In the genomic region with DNA sequence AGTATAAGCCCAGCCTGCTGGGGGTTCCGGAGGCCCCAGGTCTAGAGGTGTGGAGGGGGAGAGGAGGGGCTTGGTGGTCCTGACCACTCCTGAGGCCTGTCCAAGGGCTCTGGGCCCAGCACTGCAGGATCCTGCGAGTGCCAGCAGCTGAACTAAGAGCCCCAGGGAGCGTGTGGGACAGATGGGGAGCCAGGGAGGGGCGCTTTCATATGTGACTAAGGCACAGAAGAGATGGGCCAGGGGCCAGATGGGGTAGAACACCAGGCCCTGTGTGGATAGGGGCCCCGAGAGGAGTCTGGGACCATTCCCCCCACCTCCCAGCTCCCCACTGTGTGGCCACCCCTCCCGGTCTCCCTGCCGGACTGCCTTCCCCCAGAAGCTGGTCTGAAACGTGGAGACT, we compare ENCODE assay signal across 1 cellular context.
TF ChIP-seq lines count a peak whose summit lies in the region.

No MANE protein-coding gene starts in this region.

TF ChIP-seq in WTC11, 78 proteins besides CTCF, POLR2A, EP300 and RAD21 (continued from another document):
- TF ChIP-seq FOXP4 (CRISPR knock-in tag; IDR thresholded peaks at IDR 0.05): no peak
- no peak for TF ChIP-seq ERG (CRISPR knock-in tag; IDR thresholded peaks at IDR 0.05)
- no peak for TF ChIP-seq AFF4 (CRISPR knock-in tag; IDR thresholded peaks at IDR 0.05; ENCODE audit: borderline replicate concordance)
